8 cellular contexts compared by ENCODE assay signal in genomic region chr6:42316390-42316970, GRCh38.
A peak's percentile ranks its signal among the peaks of the same experiment; 100 is the strongest.
DNase-seq lines count a peak whose midpoint lies in the region; ATAC-seq and TF ChIP-seq lines count a peak whose summit lies in the region.

No MANE protein-coding gene starts in this region.

- H3K27me3 ChIP-seq in Panc1 (ENCODE audit: control insufficient read depth, insufficient read depth, low read length) = no peaks in the 10 kb centered on the region
- H3K27me3 ChIP-seq in dorsolateral prefrontal cortex = no peaks in the 10 kb centered on the region

- H3K4me3 ChIP-seq in Panc1 (ENCODE audit: low read depth in 2 of 2, low read length in 2 of 2) (no peak overlapping the region; a peak in 1 of 4 replicates), retinal pigment epithelial cell (ENCODE audit: low read length) (no peak overlapping the region), dorsolateral prefrontal cortex (no peak overlapping the region)

- no peaks in the 10 kb centered on the region for H3K36me3 ChIP-seq in Panc1 (ENCODE audit: control insufficient read depth, insufficient read depth, low read length)

- intact Hi-C loops in Panc1 (cut with micrococcal nuclease; ENCODE audit: unreplicated experiment) (loop anchor here (10.0 kb wide), 1 partner anchor 138 kb away; the partner anchor contains the start of gene TRERF1), dorsolateral prefrontal cortex (cut with DNase I) (no loop called here), posterior vena cava (cut with DNase I) (no loop called here)

- H3K9me3 ChIP-seq in Panc1 (ENCODE audit: control insufficient read depth, insufficient read depth, low read depth, low read length) = no peaks in the 10 kb centered on the region

- POLR2A ChIA-PET in Panc1 (lab: Charles Lee) = no interaction called here

- CTCF ChIA-PET in Panc1 (lab: Charles Lee) = interaction anchor here (0.8 kb wide), 1 partner anchor 231 kb away, joined by 3 read pairs; no protein-coding TSS in a partner anchor

- no peak for TF ChIP-seq CTCF in Panc1 (IDR thresholded peaks at IDR 0.05)
- no peak for TF ChIP-seq CTCF in retinal pigment epithelial cell (conservative IDR thresholded peaks at IDR 0.05; ENCODE audit: low read depth, low read length)
- TF ChIP-seq CTCF in dorsolateral prefrontal cortex (IDR thresholded peaks at IDR 0.05 in 54 of 56, conservative IDR thresholded peaks at IDR 0.05 in 2 of 56; ENCODE audit: low read depth in 1 of 56, partially characterized antibody in 56 of 56) = no peak

- H3K4me1 ChIP-seq in Panc1 (ENCODE audit: control insufficient read depth, insufficient read depth, low read length) = peaks cover 78% of the 10 kb centered on the region

- ATAC-seq in Panc1 (peak; percentile 78), GM18502 (IDR thresholded peaks at IDR 0.05; ENCODE audit: poor library complexity, unreplicated experiment) (no peak)

- H3K27ac ChIP-seq in Panc1 (ENCODE audit: low read length) (peak overlapping the region; percentile 96), epithelial cell of prostate (peak overlapping the region; percentile 61), dorsolateral prefrontal cortex (peak overlapping the region in 1 of 59 donors; percentile 38)

- in situ Hi-C loops in Panc1 (cut with HindIII; ENCODE audit: low pct_unique_long_range_greater_than_20kb, low sequenced_read_pairs) = no loop called here

- BruUV-seq in Panc1 (replicated peaks; lab: Mats Ljungman, UMichigan) = no TSS peak

- peak; percentile 73 for DNase-seq in H4 (ENCODE audit: low spot score)
- DNase-seq in Panc1 (ENCODE audit: low read depth, low spot score) = peak; percentile 61
- no peak for DNase-seq in epithelial cell of prostate (ENCODE audit: low read depth, low spot score)
- peak; percentile 84 for DNase-seq in retinal pigment epithelial cell (ENCODE audit: low read depth)
- no peak for DNase-seq in activated naive CD4-positive, alpha-beta T cell (lab: John Stamatoyannopoulos, UW)
- DNase-seq in dorsolateral prefrontal cortex = no peak
- DNase-seq in posterior vena cava (ENCODE audit: low spot score) = no peak

Comparison
In these comparisons a context has a peak if more than half of its experiments do, and no peak if none do; other contexts are left out.
1. DNase-seq: peak in H4 (single experiment), Panc1 (single experiment) and retinal pigment epithelial cell (single experiment); none in epithelial cell of prostate (single experiment), activated naive CD4-positive, alpha-beta T cell (0 of 4), dorsolateral prefrontal cortex (0 of 10) and posterior vena cava (single experiment).